Comparison of ENCODE assay signal across 22 cellular contexts in the genomic region with DNA sequence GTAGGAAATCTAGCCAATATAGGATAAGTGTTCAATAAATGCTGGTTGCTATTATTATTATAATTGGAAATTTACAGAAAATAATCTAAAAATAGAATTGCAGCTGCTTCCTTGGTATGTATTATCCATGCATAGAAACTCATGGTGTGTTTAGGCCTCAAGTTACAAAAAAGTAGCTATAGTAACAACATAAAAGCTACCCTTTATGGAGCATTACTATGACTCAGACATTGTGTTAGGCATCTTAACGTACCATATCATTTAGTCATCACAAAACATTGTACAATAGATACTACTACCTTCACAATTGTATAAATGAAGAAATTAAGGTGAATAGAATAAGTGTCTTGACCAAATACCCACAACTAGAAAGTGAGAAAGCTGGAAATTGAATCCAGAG.
A peak's percentile ranks its signal among the peaks of the same experiment; 100 is the strongest.
DNase-seq lines count a peak whose midpoint lies in the region; FAIRE-seq and TF ChIP-seq lines count a peak whose summit lies in the region.
"Had no signal": no experiment of that assay in that cellular context is flagged by ENCODE, and none has a peak within 500 bp of the region (broad histone marks: within the 10 kb centered on the region; RNA-seq: fewer than 3 reads in every experiment).

No MANE protein-coding gene starts in this region.

- FAIRE-seq in frontal cortex (lab: Jason Lieb, UNC) = no peak

- DNase-seq in HS-27A (ENCODE audit: low read depth) = peak; percentile 1
- DNase-seq in adipocyte (ENCODE audit: low read depth) = peak; percentile 45
- DNase-seq in fibroblast of the aortic adventitia (ENCODE audit: low read depth) = peak; percentile 7
- DNase-seq in skeletal muscle cell (ENCODE audit: low read depth) = peak; percentile 50
- DNase-seq in H7 = no peak
- no peak for DNase-seq in frontal cortex (ENCODE audit: low spot score in 2 of 2)
- no peak for DNase-seq in NCI-H1417 (lab: John Stamatoyannopoulos, UW)
- no peak for DNase-seq in activated naive CD8-positive, alpha-beta T cell treated with anti-CD3 and anti-CD28 coated beads for 36 hours
- DNase-seq: activated CD4-positive, alpha-beta T cell treated with anti-CD3 and anti-CD28 coated beads, Interleukin-2, amount 10 ng/mL, durations not matched to agents 24 days and 14 days; activated naive CD8-positive, alpha-beta T cell treated with anti-CD3 and anti-CD28 coated beads, Interleukin-2, amount 50 U/mL, for 24 hours; CD4-positive, alpha-beta memory T cell; effector CD4-positive, alpha-beta T cell; heart right ventricle; lower lobe of right lung; NCI-H1694 treated with DMSO at 0.1 percent for 48 hours; NCI-H2227 treated with DMSO at 0.1 percent for 48 hours; NCI-H774; nucleus accumbens; SIG-M5; stimulated activated CD4-positive, alpha-beta T cell treated with anti-CD3 and anti-CD28 coated beads, Interleukin-12 subunit alpha, Interleukin-12 subunit beta, amount 100 ng/mL, for 4 hours had no signal

- no peak overlapping the region for H3K9ac ChIP-seq in adipocyte (ENCODE audit: low read length)

- H3K27me3 Mint-ChIP-seq in activated naive CD8-positive, alpha-beta T cell treated with anti-CD3 and anti-CD28 coated beads for 36 hours = no peaks in the 10 kb centered on the region
- H3K27me3 Mint-ChIP-seq: activated CD4-positive, alpha-beta T cell treated with anti-CD3 and anti-CD28 coated beads, Interleukin-2, amount 10 ng/mL, durations not matched to agents 24 days and 14 days; activated naive CD8-positive, alpha-beta T cell treated with anti-CD3 and anti-CD28 coated beads, Interleukin-2, amount 50 U/mL, for 24 hours; CD4-positive, alpha-beta memory T cell; central memory CD8-positive, alpha-beta T cell had no signal

- H3K27me3 ChIP-seq in adipocyte (replicated peaks; ENCODE audit: control insufficient read depth, insufficient read depth, low read length) = peaks cover 7% of the 10 kb centered on the region
- H3K27me3 ChIP-seq in H7 (ENCODE audit: control insufficient read depth, insufficient read depth, low read length) = no peaks in the 10 kb centered on the region

- no peaks in the 10 kb centered on the region for H3K36me3 Mint-ChIP-seq in activated naive CD8-positive, alpha-beta T cell treated with anti-CD3 and anti-CD28 coated beads for 36 hours
- H3K36me3 Mint-ChIP-seq: CD4-positive, alpha-beta memory T cell had no signal

- H3K27ac Mint-ChIP-seq in activated naive CD8-positive, alpha-beta T cell treated with anti-CD3 and anti-CD28 coated beads for 36 hours = no peak overlapping the region
- H3K27ac Mint-ChIP-seq: activated CD4-positive, alpha-beta T cell treated with anti-CD3 and anti-CD28 coated beads, Interleukin-2, amount 10 ng/mL, durations not matched to agents 24 days and 14 days; activated naive CD8-positive, alpha-beta T cell treated with anti-CD3 and anti-CD28 coated beads, Interleukin-2, amount 50 U/mL, for 24 hours; CD4-positive, alpha-beta memory T cell; T-helper 1 cell treated with Interleukin-12 subunit alpha and Interleukin-12 subunit beta and Interleukin-4 antibody, amounts not matched to agents 30 μg/mL and 1 μg/mL, for 36 hours had no signal

- H3K4me3 Mint-ChIP-seq in activated naive CD8-positive, alpha-beta T cell treated with anti-CD3 and anti-CD28 coated beads for 36 hours = no peak overlapping the region
- H3K4me3 Mint-ChIP-seq: activated CD4-positive, alpha-beta T cell treated with anti-CD3 and anti-CD28 coated beads, Interleukin-2, amount 10 ng/mL, durations not matched to agents 24 days and 14 days; activated naive CD8-positive, alpha-beta T cell treated with anti-CD3 and anti-CD28 coated beads, Interleukin-2, amount 50 U/mL, for 24 hours; CD4-positive, alpha-beta memory T cell; central memory CD8-positive, alpha-beta T cell; T-helper 1 cell treated with Interleukin-12 subunit alpha and Interleukin-12 subunit beta and Interleukin-4 antibody, amounts not matched to agents 30 μg/mL and 1 μg/mL, for 36 hours had no signal

- H3K4me1 Mint-ChIP-seq in activated naive CD8-positive, alpha-beta T cell treated with anti-CD3 and anti-CD28 coated beads for 36 hours = no peaks in the 10 kb centered on the region
- H3K4me1 Mint-ChIP-seq: activated CD4-positive, alpha-beta T cell treated with anti-CD3 and anti-CD28 coated beads, Interleukin-2, amount 10 ng/mL, durations not matched to agents 24 days and 14 days; activated naive CD8-positive, alpha-beta T cell treated with anti-CD3 and anti-CD28 coated beads, Interleukin-2, amount 50 U/mL, for 24 hours; CD4-positive, alpha-beta memory T cell; central memory CD8-positive, alpha-beta T cell had no signal

- peaks cover 10% of the 10 kb centered on the region for H3K9me3 ChIP-seq in adipocyte (ENCODE audit: control insufficient read depth, low read length)
- H3K9me3 ChIP-seq: heart right ventricle, lower lobe of right lung had no signal

- H3K36me3 ChIP-seq in adipocyte (ENCODE audit: control insufficient read depth, insufficient read depth, low read length, severe bottlenecking) (no peaks in the 10 kb centered on the region), H7 (replicated peaks; ENCODE audit: control insufficient read depth, insufficient read depth, low read length) (no peaks in the 10 kb centered on the region)
- H3K36me3 ChIP-seq: heart right ventricle, lower lobe of right lung had no signal

- no peak overlapping the region for H3K4me3 ChIP-seq in adipocyte (ENCODE audit: low read length)
- H3K4me3 ChIP-seq in fibroblast of the aortic adventitia (ENCODE audit: low read depth, low read length) = no peak overlapping the region
- no peak overlapping the region for H3K4me3 ChIP-seq in skeletal muscle cell (ENCODE audit: low read depth, low read length)
- H3K4me3 ChIP-seq in H7 (ENCODE audit: insufficient read depth, low read depth, low read length) = no peak overlapping the region
- H3K4me3 ChIP-seq: heart right ventricle, lower lobe of right lung had no signal

- no peak for TF ChIP-seq CTCF in fibroblast of the aortic adventitia (IDR thresholded peaks at IDR 0.05; ENCODE audit: insufficient read depth, low read length)

- H3K4me1 ChIP-seq in adipocyte (ENCODE audit: control insufficient read depth, insufficient read depth, low read length) = peaks cover 16% of the 10 kb centered on the region
- H3K4me1 ChIP-seq: heart right ventricle, lower lobe of right lung had no signal

- no peaks in the 10 kb centered on the region for H3K9me3 Mint-ChIP-seq in activated naive CD8-positive, alpha-beta T cell treated with anti-CD3 and anti-CD28 coated beads for 36 hours
- H3K9me3 Mint-ChIP-seq: activated CD4-positive, alpha-beta T cell treated with anti-CD3 and anti-CD28 coated beads, Interleukin-2, amount 10 ng/mL, durations not matched to agents 24 days and 14 days had no signal

Comparison
In these comparisons a context has a peak if more than half of its experiments do, and no peak if none do; other contexts are left out.
1. DNase-seq: peak in HS-27A (single experiment), adipocyte (single experiment), fibroblast of the aortic adventitia (single experiment) and skeletal muscle cell (single experiment); none in H7 (single experiment), frontal cortex (0 of 2), NCI-H1417 (0 of 3) and activated naive CD8-positive, alpha-beta T cell treated with anti-CD3 and anti-CD28 coated beads for 36 hours (single experiment).